Comparison of ENCODE assay signal across 23 cellular contexts in genomic region chr6:159313023-159313422, GRCh38.
"Had no signal": no experiment of that assay in that cellular context is flagged by ENCODE, and none has a peak within 500 bp of the region (broad histone marks: within the 10 kb centered on the region; RNA-seq: fewer than 3 reads in every experiment).

No MANE protein-coding gene starts in this region.

- DNase-seq: heart left ventricle; hypothalamus; islet precursor cell; left ventricle myocardium inferior; mesendoderm; naive B cell; natural killer cell; pancreas; posterior cingulate gyrus; retina; right cardiac atrium; stimulated activated CD4-positive, alpha-beta T cell treated with anti-CD3 and anti-CD28 coated beads, Interleukin-4, amount 100 ng/mL, for 24 hours; stimulated activated naive CD4-positive, alpha-beta T cell treated with Interleukin-2 at 50 U/mL for 16 hours; stomach; testis; tibial artery; trophoblast cell; upper lobe of right lung had no signal

- H3K27me3 ChIP-seq: heart left ventricle, pancreas, stomach, testis, tibial artery, upper lobe of right lung had no signal

- H3K4me1 ChIP-seq: heart left ventricle, left ventricle myocardium inferior, pancreas, prostate gland, stomach, testis, upper lobe of right lung had no signal

- H3K27ac ChIP-seq: heart left ventricle, left ventricle myocardium inferior, pancreas, prostate gland, skin epidermis, stomach, testis, upper lobe of right lung had no signal

- H3K4me3 ChIP-seq: heart left ventricle, left ventricle myocardium inferior, lung, pancreas, prostate gland, skin epidermis, stomach, testis, tibial artery, upper lobe of right lung had no signal

- H3K36me3 ChIP-seq: heart left ventricle, left ventricle myocardium inferior, pancreas, prostate gland, stomach, tibial artery, upper lobe of right lung had no signal

- H3K9me3 ChIP-seq: heart left ventricle, pancreas, prostate gland, stomach, testis, tibial artery, upper lobe of right lung had no signal

- ATAC-seq: heart left ventricle; natural killer cell; pancreas; right cardiac atrium; sciatic nerve; stimulated activated effector memory CD8-positive, alpha-beta T cell treated with anti-CD3 and anti-CD28 coated beads, Interleukin-12 subunit alpha, Interleukin-12 subunit beta, amount 100 ng/mL, for 72 hours; upper lobe of right lung had no signal
